Comparison of ENCODE assay signal across 19 cellular contexts in genomic region chr6:119197271-119197670, GRCh38.
"Had no signal": no experiment of that assay in that cellular context is flagged by ENCODE, and none has a peak within 500 bp of the region (broad histone marks: within the 10 kb centered on the region; RNA-seq: fewer than 3 reads in every experiment).

No MANE protein-coding gene starts in this region.

- H3K9me3 Mint-ChIP-seq: activated naive CD8-positive, alpha-beta T cell treated with anti-CD3 and anti-CD28 coated beads for 36 hours; neural crest cell; T-helper 1 cell treated with Interleukin-12 subunit alpha and Interleukin-12 subunit beta and Interleukin-4 antibody, amounts not matched to agents 30 μg/mL and 1 μg/mL, for 36 hours had no signal

- H3K9me3 ChIP-seq: body of pancreas, left lung, prostate gland, right atrium auricular region, stomach, vagina had no signal

- H3K4me1 Mint-ChIP-seq: activated naive CD8-positive, alpha-beta T cell treated with anti-CD3 and anti-CD28 coated beads for 36 hours; neural crest cell had no signal

- H3K27ac Mint-ChIP-seq: activated naive CD8-positive, alpha-beta T cell treated with anti-CD3 and anti-CD28 coated beads for 36 hours; T-helper 1 cell treated with Interleukin-12 subunit alpha and Interleukin-12 subunit beta and Interleukin-4 antibody, amounts not matched to agents 30 μg/mL and 1 μg/mL, for 36 hours had no signal

- H3K27ac ChIP-seq: body of pancreas, dorsolateral prefrontal cortex, left lung, prostate gland, right atrium auricular region, stomach, vagina had no signal

- H3K27me3 Mint-ChIP-seq: activated naive CD8-positive, alpha-beta T cell treated with anti-CD3 and anti-CD28 coated beads for 36 hours had no signal

- H3K4me1 ChIP-seq: prostate gland, right atrium auricular region, vagina had no signal

- H3K4me3 ChIP-seq: body of pancreas, dorsolateral prefrontal cortex, left lung, prostate gland, right atrium auricular region, stomach, vagina had no signal

- H3K27me3 ChIP-seq: body of pancreas, dorsolateral prefrontal cortex, left lung, right atrium auricular region, stomach, vagina had no signal

- FAIRE-seq: colon, frontal cortex had no signal

- H3K36me3 ChIP-seq: prostate gland had no signal

- H3K4me3 Mint-ChIP-seq: activated naive CD8-positive, alpha-beta T cell treated with anti-CD3 and anti-CD28 coated beads for 36 hours; neural crest cell; T-helper 1 cell treated with Interleukin-12 subunit alpha and Interleukin-12 subunit beta and Interleukin-4 antibody, amounts not matched to agents 30 μg/mL and 1 μg/mL, for 36 hours had no signal

- DNase-seq: activated gamma-delta T cell treated with Interleukin-2 at 50 U/mL for 16 hours; activated naive CD8-positive, alpha-beta T cell treated with anti-CD3 and anti-CD28 coated beads for 36 hours; body of pancreas; central memory CD4-positive, alpha-beta T cell; dorsolateral prefrontal cortex; erythroblast; hypothalamus; left lung; stimulated activated CD4-positive, alpha-beta T cell treated with anti-CD3 and anti-CD28 coated beads, Interleukin-2, amount 100 ng/mL, for 24 hours; stomach; trophoblast cell had no signal

- ATAC-seq: activated CD4-positive, CD25-positive, alpha-beta regulatory T cell treated with anti-CD3 and anti-CD28 coated beads, Interleukin-2, amount 50 U/mL, for 24 hours; body of pancreas; left lung had no signal
